Comparison of ENCODE assay signal across 8 cellular contexts in genomic region chr16:28974007-28974436, GRCh38. TPM values are rescaled to one million over a fixed set of nuclear protein-coding genes. Genes with fewer than 3 reads are reported as not detected.
A peak's percentile ranks its signal among the peaks of the same experiment; 100 is the strongest.
DNase-seq lines count a peak whose midpoint lies in the region; ATAC-seq, FAIRE-seq and TF ChIP-seq lines count a peak whose summit lies in the region.

No MANE protein-coding gene starts in this region.

- H3K27me3 ChIP-seq in pancreas: no peaks in the 10 kb centered on the region

- ATAC-seq in HG03175 (IDR thresholded peaks at IDR 0.05; ENCODE audit: unreplicated experiment) (peak; percentile 20), left ventricle myocardium superior (peak; percentile 59), pancreas (peak; percentile 36 to 70 (median 59))

- WGBS in pancreas, 2 donors: 1% methylated on average over 17 of the region's 17 CpGs

- peak; percentile 76 for DNase-seq in A172 (ENCODE audit: low spot score)
- DNase-seq in GDM1 (lab: John Stamatoyannopoulos, UW): peak; percentile 22
- DNase-seq in NCI-H526 treated with DMSO at 0.1 percent for 48 hours (lab: John Stamatoyannopoulos, UW): peak; percentile 18
- peak in 44 of 56 donors; percentile 10 to 71 (median 46) for DNase-seq in amygdala (lab: John Stamatoyannopoulos, UW)
- peak; percentile 68 for DNase-seq in left ventricle myocardium superior
- peak in 5 of 6 donors; percentile 24 to 63 (median 43) for DNase-seq in pancreas
- no peak for DNase-seq in central memory CD4-positive, alpha-beta T cell

- no peaks in the 10 kb centered on the region for H3K9me3 ChIP-seq in pancreas

- H3K4me1 ChIP-seq in pancreas: peaks cover 0 to 9% (median 6%) of the 10 kb centered on the region in 3 donors

- intact Hi-C loops in left ventricle myocardium superior (cut with micrococcal nuclease) (no loop called here), pancreas (cut with DNase I) (no loop called here)

- FAIRE-seq in pancreas (lab: Jason Lieb, UNC): no peak

- TF ChIP-seq CTCF in pancreas (IDR thresholded peaks at IDR 0.05): peak in 2 of 4 donors; percentile 24 to 29

- H3K4me3 ChIP-seq in pancreas: peak overlapping the region; percentile 90 to 99 (median 94)

- H3K27ac ChIP-seq in pancreas: peak overlapping the region in 3 of 4 donors; percentile 38 to 61 (median 59)

- no peaks in the 10 kb centered on the region for H3K36me3 ChIP-seq in pancreas

RNA-seq across cellular contexts. Expression of gene SPNS1, which starts 0.6 kb away (rescaled TPM):
- total RNA-seq in A172 (2014; rRNA removed; shearing (Covaris generic)): 44.7 and 49.9 TPM in 2 replicates
- total RNA-seq in left ventricle myocardium superior: 17.9 TPM
- 10 to 100 TPM; 12.6 to 20.4 (median 14.4) TPM for total RNA-seq in pancreas
- polyA plus RNA-seq in pancreas: 10 to 100 TPM; 51.2 to 57.6 TPM

RNA-seq across cellular contexts. Expression of gene LAT, which starts 10.8 kb away (rescaled TPM):
- total RNA-seq in A172 (2014; rRNA removed; shearing (Covaris generic)): 42.7 and 77.4 TPM in 2 replicates
- total RNA-seq in left ventricle myocardium superior (1.6 TPM), pancreas (1 to 10 TPM; 1.9 to 3.4 (median 2.2) TPM)
- 10 to 100 TPM; 25.3 to 26.0 TPM for polyA plus RNA-seq in pancreas

RNA-seq across cellular contexts. Expression of gene NFATC2IP, which starts 23.3 kb away (rescaled TPM):
- total RNA-seq in A172 (2014; rRNA removed; shearing (Covaris generic)): 27.2 and 28.1 TPM in 2 replicates
- total RNA-seq in left ventricle myocardium superior: 20.1 TPM
- total RNA-seq in pancreas: 10 to 100 TPM in 4 of 6 donors, 1 to 10 TPM in 2; 9.2 to 19.3 (median 11.8) TPM
- 10 to 100 TPM; 20.6 to 22.0 TPM for polyA plus RNA-seq in pancreas

RNA-seq across cellular contexts. Expression of gene CD19, which starts 42.3 kb away (rescaled TPM):
- total RNA-seq in A172 (2014; rRNA removed; shearing (Covaris generic)): not detected in 2 replicates
- total RNA-seq in left ventricle myocardium superior (not detected), pancreas (under 1 TPM in 3 of 6 donors, not detected in 3; 0.09 to 0.15 (median 0.09) TPM)
- polyA plus RNA-seq in pancreas: under 1 TPM in 1 of 2 donors, not detected in 1; 0.08 TPM

RNA-seq across cellular contexts. Expression of gene RABEP2, which starts 49.0 kb away (rescaled TPM):
- 46.0 and 64.3 TPM in 2 replicates for total RNA-seq in A172 (2014; rRNA removed; shearing (Covaris generic))
- 20.5 TPM for total RNA-seq in left ventricle myocardium superior
- total RNA-seq in pancreas: 10 to 100 TPM; 11.5 to 16.9 (median 13.7) TPM
- polyA plus RNA-seq in pancreas: 10 to 100 TPM; 34.0 to 66.1 TPM
